ENCODE assay signal across 1 cellular context in genomic region chr3:186930639-186931486, GRCh38.
TF ChIP-seq lines count a peak whose summit lies in the region.

No MANE protein-coding gene starts in this region.

TF ChIP-seq in K562, 482 proteins besides CTCF, POLR2A, EP300 and RAD21 (continued from another document and continues in another):
- TF ChIP-seq ZNF23 (CRISPR knock-in tag; IDR thresholded peaks at IDR 0.05) (no peak), ZNF384 (IDR thresholded peaks at IDR 0.05; ENCODE audit: low read depth, low read length) (no peak), XRCC3 (IDR thresholded peaks at IDR 0.05) (no peak), ZBTB17 (CRISPR knock-in tag; IDR thresholded peaks at IDR 0.05) (peak; percentile 43; the same call in 1 of the 2 replicates), NCOA1 (IDR thresholded peaks at IDR 0.05; ENCODE audit: low read depth) (no peak), CHD2 (IDR thresholded peaks at IDR 0.05; ENCODE audit: low read depth, low read length) (no peak), FOXJ2 (tag; IDR thresholded peaks at IDR 0.05) (no peak), ZNF395 (CRISPR knock-in tag; IDR thresholded peaks at IDR 0.05) (peak; percentile 78; the same call in 1 of the 2 replicates), HNRNPL (IDR thresholded peaks at IDR 0.05; ENCODE audit: low read depth, low read length) (0 out of 2 replicates have a peak, but pooled peaks have one; percentile 48), NCOR1 (IDR thresholded peaks at IDR 0.05) (no peak), ZBTB5 (IDR thresholded peaks at IDR 0.05) (no peak), SRSF9 (IDR thresholded peaks at IDR 0.05; ENCODE audit: borderline replicate concordance, low read depth, low read length) (no peak), HLTF (IDR thresholded peaks at IDR 0.05) (no peak), MAX (CRISPR knock-in tag; IDR thresholded peaks at IDR 0.05) (peak; percentile 92), HEY1 (CRISPR knock-in tag; IDR thresholded peaks at IDR 0.05; ENCODE audit: borderline replicate concordance) (no peak), ESRRB (CRISPR knock-in tag; IDR thresholded peaks at IDR 0.05; ENCODE audit: borderline replicate concordance) (no peak), TEAD1 (CRISPR knock-in tag; IDR thresholded peaks at IDR 0.05) (0 out of 4 replicates have a peak, but pooled peaks of 1 of the 2 experiments have one; percentile 68), CHD7 (IDR thresholded peaks at IDR 0.05; ENCODE audit: low read depth, low read length) (no peak), GTF2F1 (IDR thresholded peaks at IDR 0.05; ENCODE audit: low read depth, low read length) (no peak), UBTF (IDR thresholded peaks at IDR 0.05; ENCODE audit: borderline replicate concordance in 1 of 2, low read depth in 2 of 2, low read length in 2 of 2) (peak; percentile 48 to 53; a peak in 3 of 4 replicates), FOXM1 (IDR thresholded peaks at IDR 0.05; ENCODE audit: low read depth) (no peak), FOXM1 (CRISPR knock-in tag; IDR thresholded peaks at IDR 0.05; ENCODE audit: low read depth) (no peak), ZBTB9 (CRISPR knock-in tag; IDR thresholded peaks at IDR 0.05) (no peak), ARHGAP35 (IDR thresholded peaks at IDR 0.05; ENCODE audit: partially characterized antibody) (no peak), TCF7 (IDR thresholded peaks at IDR 0.05; ENCODE audit: borderline replicate concordance) (no peak), ZNF282 (CRISPR knock-in tag; IDR thresholded peaks at IDR 0.05) (0 out of 2 replicates have a peak, but pooled peaks have one; percentile 47), ARID4B (CRISPR knock-in tag; IDR thresholded peaks at IDR 0.05) (peak; percentile 62), JUN (IDR thresholded peaks at IDR 0.05; ENCODE audit: borderline replicate concordance, low read depth, low read length) (peak; percentile 9; the same call in 1 of the 2 replicates), JUN (CRISPR knock-in tag; IDR thresholded peaks at IDR 0.05; ENCODE audit: borderline replicate concordance) (no peak), TCF15 (CRISPR knock-in tag; IDR thresholded peaks at IDR 0.05) (no peak), PHF20 (IDR thresholded peaks at IDR 0.05; ENCODE audit: partially characterized antibody) (peak; percentile 43), HNRNPH1 (optimal IDR thresholded peaks at IDR 0.05; ENCODE audit: low read depth, low read length) (no peak), PTTG1 (tag; IDR thresholded peaks at IDR 0.05; ENCODE audit: low read depth) (no peak), BHLHE40 (IDR thresholded peaks at IDR 0.05; ENCODE audit: low read length) (peak; percentile 89)
